In the genomic region with DNA sequence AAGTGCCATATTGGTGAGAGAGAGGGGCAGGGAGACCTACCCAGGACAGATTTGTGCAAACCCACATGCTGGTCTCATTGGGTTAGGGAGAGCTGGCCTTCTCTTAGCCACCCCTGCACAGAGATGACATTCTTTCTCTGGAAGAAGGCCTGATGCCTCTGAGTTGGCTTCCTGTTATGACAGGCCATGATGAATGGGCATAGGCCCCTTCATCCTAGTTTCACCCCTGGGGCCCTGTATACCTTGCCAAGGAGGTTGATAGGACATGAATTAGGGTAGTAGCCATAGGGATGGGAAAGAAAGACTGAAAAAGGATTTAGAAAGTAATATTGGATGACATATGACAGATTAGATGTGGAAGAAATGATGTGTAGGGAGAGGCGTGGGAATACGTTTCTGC, we compare ENCODE assay signal across 23 cellular contexts. TPM values are rescaled to one million over a fixed set of nuclear protein-coding genes. Genes with fewer than 3 reads are reported as not detected.
DNase-seq lines count a peak whose midpoint lies in the region; ATAC-seq lines count a peak whose summit lies in the region.
"Had no signal": no experiment of that assay in that cellular context is flagged by ENCODE, and none has a peak within 500 bp of the region (broad histone marks: within the 10 kb centered on the region; RNA-seq: fewer than 3 reads in every experiment).

No MANE protein-coding gene starts in this region.

- H3K4me1 ChIP-seq in naive thymus-derived CD4-positive, alpha-beta T cell (ENCODE audit: control insufficient read depth in 2 of 2, insufficient read depth in 2 of 2, low read length in 2 of 2): peaks cover 53 to 72% of the 10 kb centered on the region in 2 donors

- H3K9me3 Mint-ChIP-seq in activated CD4-positive, alpha-beta T cell treated with anti-CD3 and anti-CD28 coated beads for 36 hours (ENCODE audit: low read depth): no peaks in the 10 kb centered on the region
- no peaks in the 10 kb centered on the region for H3K9me3 Mint-ChIP-seq in activated CD4-positive, alpha-beta T cell treated with anti-CD3 and anti-CD28 coated beads, Interleukin-2, amount 10 ng/mL, durations not matched to agents 7 days and 5 days
- no peaks in the 10 kb centered on the region for H3K9me3 Mint-ChIP-seq in activated T-helper 1 cell treated with anti-CD3 and anti-CD28 coated beads, Interleukin-12 subunit alpha, Interleukin-12 subunit beta, Interleukin-2, Interleukin-4 antibody, amounts not matched to agents 30 ng/mL and 10 ng/mL and 1 ng/mL, durations not matched to agents 14 hours and 24 hours and 36 hours
- H3K9me3 Mint-ChIP-seq in naive thymus-derived CD4-positive, alpha-beta T cell: no peaks in the 10 kb centered on the region

- H3K36me3 ChIP-seq in naive thymus-derived CD4-positive, alpha-beta T cell (ENCODE audit: control insufficient read depth in 2 of 3, insufficient read depth in 3 of 3, low read length in 3 of 3): no peaks in the 10 kb centered on the region
- H3K36me3 ChIP-seq: BLaER1 treated with 17β-estradiol and CSF1 and Interleukin-3, amounts not matched to agents 10 nM and 100 nM; spleen had no signal

- H3K27me3 ChIP-seq in naive thymus-derived CD4-positive, alpha-beta T cell (ENCODE audit: control insufficient read depth in 2 of 2, insufficient read depth in 2 of 2, low read length in 2 of 2): no peaks in the 10 kb centered on the region
- H3K27me3 ChIP-seq: BLaER1 treated with 17β-estradiol and CSF1 and Interleukin-3, amounts not matched to agents 10 nM and 100 nM; hepatocyte; spleen had no signal

- DNase-seq in activated CD4-positive, alpha-beta T cell treated with anti-CD3 and anti-CD28 coated beads for 36 hours: peak; percentile 34
- no peak for DNase-seq in activated CD4-positive, alpha-beta T cell treated with anti-CD3 and anti-CD28 coated beads, Interleukin-2, amount 10 ng/mL, durations not matched to agents 7 days and 5 days
- DNase-seq in ELR (ENCODE audit: low read depth) (peak; percentile 43), LoVo (ENCODE audit: low spot score) (no peak)
- DNase-seq in activated T-helper 1 cell treated with anti-CD3 and anti-CD28 coated beads, Interleukin-12 subunit alpha, Interleukin-12 subunit beta, Interleukin-2, Interleukin-4 antibody, amounts not matched to agents 30 ng/mL and 10 ng/mL and 1 ng/mL, durations not matched to agents 14 hours and 24 hours and 36 hours (ENCODE audit: low spot score): no peak
- no peak for DNase-seq in naive thymus-derived CD4-positive, alpha-beta T cell
- DNase-seq: foreskin melanocyte, MV-4-11, NCI-H187, NCI-H2227 treated with DMSO at 0.1 percent for 48 hours, NCI-H82, nucleus accumbens, PC-3, retina, SHP77 treated with DMSO at 0.1 percent for 48 hours, spleen had no signal

- no peak for ATAC-seq in activated CD4-positive, alpha-beta T cell treated with anti-CD3 and anti-CD28 coated beads for 36 hours
- no peak for ATAC-seq in naive thymus-derived CD4-positive, alpha-beta T cell
- ATAC-seq in GM18858 (IDR thresholded peaks at IDR 0.05; ENCODE audit: unreplicated experiment) (no peak), HG02763 (IDR thresholded peaks at IDR 0.05; ENCODE audit: unreplicated experiment) (no peak)
- ATAC-seq: A549, GM23338, PC-3 had no signal

- H3K27ac Mint-ChIP-seq in activated CD4-positive, alpha-beta T cell treated with anti-CD3 and anti-CD28 coated beads for 36 hours: no peak overlapping the region
- no peak overlapping the region for H3K27ac Mint-ChIP-seq in activated CD4-positive, alpha-beta T cell treated with anti-CD3 and anti-CD28 coated beads, Interleukin-2, amount 10 ng/mL, durations not matched to agents 7 days and 5 days
- peak overlapping the region; percentile 6 for H3K27ac Mint-ChIP-seq in activated T-helper 1 cell treated with anti-CD3 and anti-CD28 coated beads, Interleukin-12 subunit alpha, Interleukin-12 subunit beta, Interleukin-2, Interleukin-4 antibody, amounts not matched to agents 30 ng/mL and 10 ng/mL and 1 ng/mL, durations not matched to agents 14 hours and 24 hours and 36 hours
- peak overlapping the region in 5 of 9 donors; percentile 3 to 76 (median 56) for H3K27ac Mint-ChIP-seq in naive thymus-derived CD4-positive, alpha-beta T cell
- H3K27ac Mint-ChIP-seq: GM23338 had no signal

- H3K36me3 Mint-ChIP-seq in activated CD4-positive, alpha-beta T cell treated with anti-CD3 and anti-CD28 coated beads for 36 hours (ENCODE audit: low read depth): no peaks in the 10 kb centered on the region
- peaks cover 2% of the 10 kb centered on the region for H3K36me3 Mint-ChIP-seq in activated CD4-positive, alpha-beta T cell treated with anti-CD3 and anti-CD28 coated beads, Interleukin-2, amount 10 ng/mL, durations not matched to agents 7 days and 5 days (ENCODE audit: low read depth)
- H3K36me3 Mint-ChIP-seq in activated T-helper 1 cell treated with anti-CD3 and anti-CD28 coated beads, Interleukin-12 subunit alpha, Interleukin-12 subunit beta, Interleukin-2, Interleukin-4 antibody, amounts not matched to agents 30 ng/mL and 10 ng/mL and 1 ng/mL, durations not matched to agents 14 hours and 24 hours and 36 hours (ENCODE audit: low read depth): peaks cover 2% of the 10 kb centered on the region
- H3K36me3 Mint-ChIP-seq in naive thymus-derived CD4-positive, alpha-beta T cell: peaks cover 0 to 14% (median 0%) of the 10 kb centered on the region in 5 donors

- peaks cover 24% of the 10 kb centered on the region for H3K27me3 Mint-ChIP-seq in activated CD4-positive, alpha-beta T cell treated with anti-CD3 and anti-CD28 coated beads for 36 hours
- peaks cover 23% of the 10 kb centered on the region for H3K27me3 Mint-ChIP-seq in activated CD4-positive, alpha-beta T cell treated with anti-CD3 and anti-CD28 coated beads, Interleukin-2, amount 10 ng/mL, durations not matched to agents 7 days and 5 days
- peaks cover 17% of the 10 kb centered on the region for H3K27me3 Mint-ChIP-seq in activated T-helper 1 cell treated with anti-CD3 and anti-CD28 coated beads, Interleukin-12 subunit alpha, Interleukin-12 subunit beta, Interleukin-2, Interleukin-4 antibody, amounts not matched to agents 30 ng/mL and 10 ng/mL and 1 ng/mL, durations not matched to agents 14 hours and 24 hours and 36 hours (ENCODE audit: insufficient read depth)
- peaks cover 14 to 62% (median 31%) of the 10 kb centered on the region in 5 donors for H3K27me3 Mint-ChIP-seq in naive thymus-derived CD4-positive, alpha-beta T cell

- H3K9me3 ChIP-seq in naive thymus-derived CD4-positive, alpha-beta T cell (ENCODE audit: control insufficient read depth in 2 of 3, low read length in 3 of 3): no peaks in the 10 kb centered on the region
- H3K9me3 ChIP-seq: A549; BLaER1 treated with 17β-estradiol and CSF1 and Interleukin-3, amounts not matched to agents 10 nM and 100 nM; spleen had no signal

- H3K4me1 Mint-ChIP-seq in activated CD4-positive, alpha-beta T cell treated with anti-CD3 and anti-CD28 coated beads for 36 hours: peaks cover 69% of the 10 kb centered on the region
- peaks cover 69% of the 10 kb centered on the region for H3K4me1 Mint-ChIP-seq in activated CD4-positive, alpha-beta T cell treated with anti-CD3 and anti-CD28 coated beads, Interleukin-2, amount 10 ng/mL, durations not matched to agents 7 days and 5 days
- H3K4me1 Mint-ChIP-seq in activated T-helper 1 cell treated with anti-CD3 and anti-CD28 coated beads, Interleukin-12 subunit alpha, Interleukin-12 subunit beta, Interleukin-2, Interleukin-4 antibody, amounts not matched to agents 30 ng/mL and 10 ng/mL and 1 ng/mL, durations not matched to agents 14 hours and 24 hours and 36 hours (ENCODE audit: low read depth): peaks cover 67% of the 10 kb centered on the region
- H3K4me1 Mint-ChIP-seq in naive thymus-derived CD4-positive, alpha-beta T cell: peaks cover 57 to 75% (median 73%) of the 10 kb centered on the region in 7 donors

- intact Hi-C loops in activated CD4-positive, alpha-beta T cell treated with anti-CD3 and anti-CD28 coated beads for 36 hours (cut with DNase I, micrococcal nuclease): no loop called here
- intact Hi-C loops in activated T-helper 1 cell treated with anti-CD3 and anti-CD28 coated beads, Interleukin-12 subunit alpha, Interleukin-12 subunit beta, Interleukin-2, Interleukin-4 antibody, amounts not matched to agents 30 ng/mL and 10 ng/mL and 1 ng/mL, durations not matched to agents 14 hours and 24 hours and 36 hours (cut with micrococcal nuclease): no loop called here
- intact Hi-C loops in naive thymus-derived CD4-positive, alpha-beta T cell (cut with micrococcal nuclease): no loop called here

- POLR2A ChIA-PET in activated CD4-positive, alpha-beta T cell treated with anti-CD3 and anti-CD28 coated beads for 36 hours (lab: Charles Lee): interaction anchor here (1.4 kb wide), 1 partner anchor 45 kb away, joined by 3 read pairs; no protein-coding TSS in a partner anchor
- POLR2A ChIA-PET in activated CD4-positive, alpha-beta T cell treated with anti-CD3 and anti-CD28 coated beads, Interleukin-2, amount 10 ng/mL, durations not matched to agents 7 days and 5 days (lab: Charles Lee): no interaction called here
- POLR2A ChIA-PET in naive thymus-derived CD4-positive, alpha-beta T cell (lab: Charles Lee): interaction anchor here (0.9 kb wide), 1 partner anchor 46 kb away, joined by 3 read pairs; no protein-coding TSS in a partner anchor

- H3K4me3 ChIP-seq in naive thymus-derived CD4-positive, alpha-beta T cell (ENCODE audit: low read length): no peak overlapping the region
- H3K4me3 ChIP-seq: A549; BLaER1 treated with 17β-estradiol and CSF1 and Interleukin-3, amounts not matched to agents 10 nM and 100 nM; GM23338; hepatocyte; spleen had no signal

- CTCF ChIA-PET in activated CD4-positive, alpha-beta T cell treated with anti-CD3 and anti-CD28 coated beads for 36 hours (lab: Charles Lee): interaction anchor here (1.0 kb wide), 1 partner anchor 103 kb away, joined by 3 read pairs; no protein-coding TSS in a partner anchor
- CTCF ChIA-PET in activated CD4-positive, alpha-beta T cell treated with anti-CD3 and anti-CD28 coated beads, Interleukin-2, amount 10 ng/mL, durations not matched to agents 7 days and 5 days (lab: Charles Lee): interaction anchor here (1.5 kb wide), 1 partner anchor 9 kb away, joined by 6 read pairs; no protein-coding TSS in a partner anchor
- CTCF ChIA-PET in naive thymus-derived CD4-positive, alpha-beta T cell (lab: Charles Lee): no interaction called here

- H3K27ac ChIP-seq in naive thymus-derived CD4-positive, alpha-beta T cell (ENCODE audit: low read depth, low read length): no peak overlapping the region
- H3K27ac ChIP-seq: A549; BLaER1 treated with 17β-estradiol and CSF1 and Interleukin-3, amounts not matched to agents 10 nM and 100 nM; hepatocyte had no signal

- H3K4me3 Mint-ChIP-seq in activated CD4-positive, alpha-beta T cell treated with anti-CD3 and anti-CD28 coated beads for 36 hours: no peak overlapping the region
- H3K4me3 Mint-ChIP-seq in activated CD4-positive, alpha-beta T cell treated with anti-CD3 and anti-CD28 coated beads, Interleukin-2, amount 10 ng/mL, durations not matched to agents 7 days and 5 days: no peak overlapping the region
- no peak overlapping the region for H3K4me3 Mint-ChIP-seq in activated T-helper 1 cell treated with anti-CD3 and anti-CD28 coated beads, Interleukin-12 subunit alpha, Interleukin-12 subunit beta, Interleukin-2, Interleukin-4 antibody, amounts not matched to agents 30 ng/mL and 10 ng/mL and 1 ng/mL, durations not matched to agents 14 hours and 24 hours and 36 hours
- H3K4me3 Mint-ChIP-seq in naive thymus-derived CD4-positive, alpha-beta T cell: peak overlapping the region in 4 of 10 donors; percentile 6 to 53 (median 28)
- H3K4me3 Mint-ChIP-seq: GM23338 had no signal

RNA-seq across cellular contexts. Expression of gene TENT5C, which starts 46.6 kb away (rescaled TPM):
- 1 to 10 TPM; 6.0 to 6.4 TPM for total RNA-seq in activated CD4-positive, alpha-beta T cell treated with anti-CD3 and anti-CD28 coated beads for 36 hours
- 10 to 100 TPM; 13.3 to 13.7 TPM for total RNA-seq in activated CD4-positive, alpha-beta T cell treated with anti-CD3 and anti-CD28 coated beads, Interleukin-2, amount 10 ng/mL, durations not matched to agents 7 days and 5 days
- 4.9 and 5.2 TPM in 2 replicates for total RNA-seq in activated T-helper 1 cell treated with anti-CD3 and anti-CD28 coated beads, Interleukin-12 subunit alpha, Interleukin-12 subunit beta, Interleukin-2, Interleukin-4 antibody, amounts not matched to agents 30 ng/mL and 10 ng/mL and 1 ng/mL, durations not matched to agents 14 hours and 24 hours and 36 hours
- total RNA-seq in naive thymus-derived CD4-positive, alpha-beta T cell: 10 to 100 TPM in 3 of 5 experiments, 1 to 10 TPM in 2; 3.7 to 47.0 (median 12.9) TPM
- polyA plus RNA-seq in naive thymus-derived CD4-positive, alpha-beta T cell: 1 to 10 TPM in 1 of 2 donors, under 1 TPM in 1; 0.91 to 1.6 TPM
- total RNA-seq: epithelial cell of proximal tubule had no signal

Comparison
In these comparisons a context has a peak if more than half of its experiments do, and no peak if none do; other contexts are left out.
1. DNase-seq: peak in activated CD4-positive, alpha-beta T cell treated with anti-CD3 and anti-CD28 coated beads for 36 hours (single experiment) and ELR (single experiment); none in activated CD4-positive, alpha-beta T cell treated with anti-CD3 and anti-CD28 coated beads, Interleukin-2, amount 10 ng/mL, durations not matched to agents 7 days and 5 days (single experiment), activated T-helper 1 cell treated with anti-CD3 and anti-CD28 coated beads, Interleukin-12 subunit alpha, Interleukin-12 subunit beta, Interleukin-2, Interleukin-4 antibody, amounts not matched to agents 30 ng/mL and 10 ng/mL and 1 ng/mL, durations not matched to agents 14 hours and 24 hours and 36 hours (single experiment), naive thymus-derived CD4-positive, alpha-beta T cell (0 of 9) and LoVo (single experiment).
2. H3K27ac Mint-ChIP-seq: peak in activated T-helper 1 cell treated with anti-CD3 and anti-CD28 coated beads, Interleukin-12 subunit alpha, Interleukin-12 subunit beta, Interleukin-2, Interleukin-4 antibody, amounts not matched to agents 30 ng/mL and 10 ng/mL and 1 ng/mL, durations not matched to agents 14 hours and 24 hours and 36 hours (single experiment) and naive thymus-derived CD4-positive, alpha-beta T cell (5 of 9); none in activated CD4-positive, alpha-beta T cell treated with anti-CD3 and anti-CD28 coated beads for 36 hours (single experiment) and activated CD4-positive, alpha-beta T cell treated with anti-CD3 and anti-CD28 coated beads, Interleukin-2, amount 10 ng/mL, durations not matched to agents 7 days and 5 days (single experiment).